In the genomic region with DNA sequence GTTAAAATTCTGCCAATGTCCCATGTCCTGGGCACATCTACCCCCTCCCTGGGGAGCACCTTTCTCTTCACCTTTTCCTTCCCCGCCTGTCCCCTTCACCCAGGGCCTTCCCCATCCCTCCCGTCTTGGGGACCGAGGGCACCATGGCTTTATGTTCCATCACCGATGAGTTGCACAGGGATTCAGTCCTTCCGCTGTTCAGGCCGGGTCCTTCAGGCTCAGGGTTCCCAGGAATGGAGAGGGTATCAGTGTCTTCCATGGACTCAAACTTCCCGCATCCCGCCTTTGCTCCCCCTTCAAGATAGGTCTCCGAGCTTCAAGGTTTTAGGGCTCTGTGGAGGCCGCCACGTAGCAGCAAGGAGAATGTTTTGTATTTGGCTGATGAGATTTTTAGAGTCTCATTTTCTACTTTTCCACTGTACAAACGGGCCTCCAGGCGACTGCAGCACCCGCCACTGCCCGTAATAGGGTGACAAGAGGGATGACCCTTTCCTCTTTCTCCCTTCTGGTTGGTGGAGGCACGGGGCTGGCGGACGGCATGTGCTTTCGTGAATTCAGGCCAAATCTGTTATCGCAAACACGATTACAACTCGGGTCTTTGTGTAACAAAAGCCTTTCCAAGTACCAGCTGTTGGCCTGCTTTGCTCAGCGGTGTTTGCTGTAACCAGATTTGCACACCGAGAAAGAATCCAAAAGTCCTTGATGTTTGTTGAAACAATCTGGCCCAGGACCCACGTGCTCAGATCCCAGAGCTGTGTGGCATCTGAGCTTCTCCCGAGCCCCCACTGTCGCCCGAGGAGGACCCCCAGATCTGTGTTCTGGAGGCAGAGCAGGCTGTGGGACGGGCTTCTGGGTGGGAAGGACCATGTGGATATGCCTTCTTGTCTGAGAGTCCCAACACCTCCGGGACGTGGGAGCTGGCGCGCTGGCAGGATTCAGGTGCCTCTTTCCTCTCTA, we compare ENCODE assay signal across 1 cellular context.
TF ChIP-seq lines count a peak whose summit lies in the region.

No MANE protein-coding gene starts in this region.

TF ChIP-seq in HepG2, 621 proteins besides CTCF, POLR2A, EP300 and RAD21 (continued from another document and continues in another):
- TF ChIP-seq DZIP1 (CRISPR knock-in tag; IDR thresholded peaks at IDR 0.05) (0 out of 2 replicates have a peak, but pooled peaks have one; percentile 62), ZBED4 (CRISPR knock-in tag; IDR thresholded peaks at IDR 0.05; ENCODE audit: borderline replicate concordance) (peak; percentile 77; the same call in 1 of the 2 replicates), GFI1 (CRISPR knock-in tag; IDR thresholded peaks at IDR 0.05; ENCODE audit: borderline replicate concordance) (peak; percentile 100), ZNF34 (CRISPR knock-in tag; IDR thresholded peaks at IDR 0.05; ENCODE audit: borderline replicate concordance) (0 out of 2 replicates have a peak, but pooled peaks have one; percentile 66), ARNT2 (CRISPR knock-in tag; IDR thresholded peaks at IDR 0.05; ENCODE audit: low read depth) (peak; percentile 72; the same call in 1 of the 2 replicates), HNF4A (CRISPR knock-in tag; IDR thresholded peaks at IDR 0.05) (peak; percentile 74), ZNF652 (CRISPR knock-in tag; IDR thresholded peaks at IDR 0.05; ENCODE audit: borderline replicate concordance, low read depth) (no peak), SNAI1 (CRISPR knock-in tag; IDR thresholded peaks at IDR 0.05; ENCODE audit: borderline replicate concordance) (no peak), RARA (CRISPR knock-in tag; IDR thresholded peaks at IDR 0.05) (peak; percentile 54; the same call in 1 of the 2 replicates), SAP130 (CRISPR knock-in tag; IDR thresholded peaks at IDR 0.05; ENCODE audit: low read depth) (peak; percentile 90), ZC3H4 (CRISPR knock-in tag; IDR thresholded peaks at IDR 0.05; ENCODE audit: borderline replicate concordance) (no peak), ZSCAN9 (CRISPR knock-in tag; IDR thresholded peaks at IDR 0.05; ENCODE audit: borderline replicate concordance) (peak; percentile 72; the same call in 1 of the 2 replicates), NRL (CRISPR knock-in tag; IDR thresholded peaks at IDR 0.05; ENCODE audit: borderline replicate concordance) (peak; percentile 90), ZFP36 (IDR thresholded peaks at IDR 0.05; ENCODE audit: borderline replicate concordance, low read depth, low read length, partially characterized antibody) (no peak), ZNF547 (CRISPR knock-in tag; IDR thresholded peaks at IDR 0.05) (0 out of 2 replicates have a peak, but pooled peaks have one; percentile 36), TCF7 (IDR thresholded peaks at IDR 0.05; ENCODE audit: low read depth) (peak; percentile 78), ZBTB3 (CRISPR knock-in tag; IDR thresholded peaks at IDR 0.05; ENCODE audit: borderline replicate concordance, low read depth) (no peak), MEIS1 (CRISPR knock-in tag; IDR thresholded peaks at IDR 0.05; ENCODE audit: borderline replicate concordance) (no peak), ZBTB7B (CRISPR knock-in tag; IDR thresholded peaks at IDR 0.05) (peak; percentile 61), CBX5 (CRISPR knock-in tag; IDR thresholded peaks at IDR 0.05; ENCODE audit: borderline replicate concordance) (peak; percentile 44; the same call in 1 of the 2 replicates), ZNF33B (CRISPR knock-in tag; IDR thresholded peaks at IDR 0.05) (peak; percentile 38), FOSL2 (CRISPR knock-in tag; IDR thresholded peaks at IDR 0.05) (peak; percentile 77), TFDP2 (CRISPR knock-in tag; IDR thresholded peaks at IDR 0.05) (peak; percentile 29; the same call in 1 of the 2 replicates), RXRB (CRISPR knock-in tag; IDR thresholded peaks at IDR 0.05; ENCODE audit: borderline replicate concordance) (peak; percentile 72), FOXJ3 (CRISPR knock-in tag; IDR thresholded peaks at IDR 0.05; ENCODE audit: borderline replicate concordance) (peak; percentile 57), HDAC1 (CRISPR knock-in tag; IDR thresholded peaks at IDR 0.05) (peak; percentile 88)
- TF ChIP-seq, protein P1, sequence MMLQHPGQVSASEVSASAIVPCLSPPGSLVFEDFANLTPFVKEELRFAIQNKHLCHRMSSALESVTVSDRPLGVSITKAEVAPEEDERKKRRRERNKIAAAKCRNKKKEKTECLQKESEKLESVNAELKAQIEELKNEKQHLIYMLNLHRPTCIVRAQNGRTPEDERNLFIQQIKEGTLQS (CRISPR knock-in tag; IDR thresholded peaks at IDR 0.05), result no peak
- TF ChIP-seq, protein P2, sequence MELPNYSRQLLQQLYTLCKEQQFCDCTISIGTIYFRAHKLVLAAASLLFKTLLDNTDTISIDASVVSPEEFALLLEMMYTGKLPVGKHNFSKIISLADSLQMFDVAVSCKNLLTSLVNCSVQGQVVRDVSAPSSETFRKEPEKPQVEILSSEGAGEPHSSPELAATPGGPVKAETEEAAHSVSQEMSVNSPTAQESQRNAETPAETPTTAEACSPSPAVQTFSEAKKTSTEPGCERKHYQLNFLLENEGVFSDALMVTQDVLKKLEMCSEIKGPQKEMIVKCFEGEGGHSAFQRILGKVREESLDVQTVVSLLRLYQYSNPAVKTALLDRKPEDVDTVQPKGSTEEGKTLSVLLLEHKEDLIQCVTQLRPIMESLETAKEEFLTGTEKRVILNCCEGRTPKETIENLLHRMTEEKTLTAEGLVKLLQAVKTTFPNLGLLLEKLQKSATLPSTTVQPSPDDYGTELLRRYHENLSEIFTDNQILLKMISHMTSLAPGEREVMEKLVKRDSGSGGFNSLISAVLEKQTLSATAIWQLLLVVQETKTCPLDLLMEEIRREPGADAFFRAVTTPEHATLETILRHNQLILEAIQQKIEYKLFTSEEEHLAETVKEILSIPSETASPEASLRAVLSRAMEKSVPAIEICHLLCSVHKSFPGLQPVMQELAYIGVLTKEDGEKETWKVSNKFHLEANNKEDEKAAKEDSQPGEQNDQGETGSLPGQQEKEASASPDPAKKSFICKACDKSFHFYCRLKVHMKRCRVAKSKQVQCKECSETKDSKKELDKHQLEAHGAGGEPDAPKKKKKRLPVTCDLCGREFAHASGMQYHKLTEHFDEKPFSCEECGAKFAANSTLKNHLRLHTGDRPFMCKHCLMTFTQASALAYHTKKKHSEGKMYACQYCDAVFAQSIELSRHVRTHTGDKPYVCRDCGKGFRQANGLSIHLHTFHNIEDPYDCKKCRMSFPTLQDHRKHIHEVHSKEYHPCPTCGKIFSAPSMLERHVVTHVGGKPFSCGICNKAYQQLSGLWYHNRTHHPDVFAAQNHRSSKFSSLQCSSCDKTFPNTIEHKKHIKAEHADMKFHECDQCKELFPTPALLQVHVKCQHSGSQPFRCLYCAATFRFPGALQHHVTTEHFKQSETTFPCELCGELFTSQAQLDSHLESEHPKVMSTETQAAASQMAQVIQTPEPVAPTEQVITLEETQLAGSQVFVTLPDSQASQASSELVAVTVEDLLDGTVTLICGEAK (IDR thresholded peaks at IDR 0.05), result no peak
- TF ChIP-seq, protein P2 (CRISPR knock-in tag; IDR thresholded peaks at IDR 0.05), result 0 out of 2 replicates have a peak, but pooled peaks have one; percentile 46
- TF ChIP-seq, protein P3, sequence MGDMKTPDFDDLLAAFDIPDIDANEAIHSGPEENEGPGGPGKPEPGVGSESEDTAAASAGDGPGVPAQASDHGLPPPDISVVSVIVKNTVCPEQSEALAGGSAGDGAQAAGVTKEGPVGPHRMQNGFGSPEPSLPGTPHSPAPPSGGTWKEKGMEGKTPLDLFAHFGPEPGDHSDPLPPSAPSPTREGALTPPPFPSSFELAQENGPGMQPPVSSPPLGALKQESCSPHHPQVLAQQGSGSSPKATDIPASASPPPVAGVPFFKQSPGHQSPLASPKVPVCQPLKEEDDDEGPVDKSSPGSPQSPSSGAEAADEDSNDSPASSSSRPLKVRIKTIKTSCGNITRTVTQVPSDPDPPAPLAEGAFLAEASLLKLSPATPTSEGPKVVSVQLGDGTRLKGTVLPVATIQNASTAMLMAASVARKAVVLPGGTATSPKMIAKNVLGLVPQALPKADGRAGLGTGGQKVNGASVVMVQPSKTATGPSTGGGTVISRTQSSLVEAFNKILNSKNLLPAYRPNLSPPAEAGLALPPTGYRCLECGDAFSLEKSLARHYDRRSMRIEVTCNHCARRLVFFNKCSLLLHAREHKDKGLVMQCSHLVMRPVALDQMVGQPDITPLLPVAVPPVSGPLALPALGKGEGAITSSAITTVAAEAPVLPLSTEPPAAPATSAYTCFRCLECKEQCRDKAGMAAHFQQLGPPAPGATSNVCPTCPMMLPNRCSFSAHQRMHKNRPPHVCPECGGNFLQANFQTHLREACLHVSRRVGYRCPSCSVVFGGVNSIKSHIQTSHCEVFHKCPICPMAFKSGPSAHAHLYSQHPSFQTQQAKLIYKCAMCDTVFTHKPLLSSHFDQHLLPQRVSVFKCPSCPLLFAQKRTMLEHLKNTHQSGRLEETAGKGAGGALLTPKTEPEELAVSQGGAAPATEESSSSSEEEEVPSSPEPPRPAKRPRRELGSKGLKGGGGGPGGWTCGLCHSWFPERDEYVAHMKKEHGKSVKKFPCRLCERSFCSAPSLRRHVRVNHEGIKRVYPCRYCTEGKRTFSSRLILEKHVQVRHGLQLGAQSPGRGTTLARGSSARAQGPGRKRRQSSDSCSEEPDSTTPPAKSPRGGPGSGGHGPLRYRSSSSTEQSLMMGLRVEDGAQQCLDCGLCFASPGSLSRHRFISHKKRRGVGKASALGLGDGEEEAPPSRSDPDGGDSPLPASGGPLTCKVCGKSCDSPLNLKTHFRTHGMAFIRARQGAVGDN (CRISPR knock-in tag; IDR thresholded peaks at IDR 0.05), result peak; percentile 83
